In the genomic region with DNA sequence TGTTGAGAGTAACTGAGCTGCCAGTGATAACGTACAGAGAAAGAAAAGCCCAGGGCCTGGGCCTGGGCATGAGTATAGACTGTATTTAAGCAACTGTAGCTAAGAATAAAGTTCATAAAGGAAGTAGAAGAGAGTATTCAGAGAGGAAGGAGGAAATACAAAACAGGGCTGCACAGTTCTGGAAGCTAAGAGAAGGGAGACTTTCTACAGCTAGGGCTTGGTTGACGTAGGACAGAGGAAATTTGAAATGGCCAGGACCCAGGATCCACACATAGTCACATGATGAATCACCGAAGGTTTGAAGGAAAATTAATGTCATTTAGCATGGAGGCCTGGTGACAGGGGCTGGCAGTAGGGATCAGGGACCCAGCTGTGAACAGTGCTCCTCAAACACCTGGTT, we compare ENCODE assay signal across 1 cellular context.
TF ChIP-seq lines count a peak whose summit lies in the region.

No MANE protein-coding gene starts in this region.

TF ChIP-seq in GM23338, 12 proteins besides CTCF, POLR2A, EP300 and RAD21 (continued from another document):
- TF ChIP-seq, protein P1, sequence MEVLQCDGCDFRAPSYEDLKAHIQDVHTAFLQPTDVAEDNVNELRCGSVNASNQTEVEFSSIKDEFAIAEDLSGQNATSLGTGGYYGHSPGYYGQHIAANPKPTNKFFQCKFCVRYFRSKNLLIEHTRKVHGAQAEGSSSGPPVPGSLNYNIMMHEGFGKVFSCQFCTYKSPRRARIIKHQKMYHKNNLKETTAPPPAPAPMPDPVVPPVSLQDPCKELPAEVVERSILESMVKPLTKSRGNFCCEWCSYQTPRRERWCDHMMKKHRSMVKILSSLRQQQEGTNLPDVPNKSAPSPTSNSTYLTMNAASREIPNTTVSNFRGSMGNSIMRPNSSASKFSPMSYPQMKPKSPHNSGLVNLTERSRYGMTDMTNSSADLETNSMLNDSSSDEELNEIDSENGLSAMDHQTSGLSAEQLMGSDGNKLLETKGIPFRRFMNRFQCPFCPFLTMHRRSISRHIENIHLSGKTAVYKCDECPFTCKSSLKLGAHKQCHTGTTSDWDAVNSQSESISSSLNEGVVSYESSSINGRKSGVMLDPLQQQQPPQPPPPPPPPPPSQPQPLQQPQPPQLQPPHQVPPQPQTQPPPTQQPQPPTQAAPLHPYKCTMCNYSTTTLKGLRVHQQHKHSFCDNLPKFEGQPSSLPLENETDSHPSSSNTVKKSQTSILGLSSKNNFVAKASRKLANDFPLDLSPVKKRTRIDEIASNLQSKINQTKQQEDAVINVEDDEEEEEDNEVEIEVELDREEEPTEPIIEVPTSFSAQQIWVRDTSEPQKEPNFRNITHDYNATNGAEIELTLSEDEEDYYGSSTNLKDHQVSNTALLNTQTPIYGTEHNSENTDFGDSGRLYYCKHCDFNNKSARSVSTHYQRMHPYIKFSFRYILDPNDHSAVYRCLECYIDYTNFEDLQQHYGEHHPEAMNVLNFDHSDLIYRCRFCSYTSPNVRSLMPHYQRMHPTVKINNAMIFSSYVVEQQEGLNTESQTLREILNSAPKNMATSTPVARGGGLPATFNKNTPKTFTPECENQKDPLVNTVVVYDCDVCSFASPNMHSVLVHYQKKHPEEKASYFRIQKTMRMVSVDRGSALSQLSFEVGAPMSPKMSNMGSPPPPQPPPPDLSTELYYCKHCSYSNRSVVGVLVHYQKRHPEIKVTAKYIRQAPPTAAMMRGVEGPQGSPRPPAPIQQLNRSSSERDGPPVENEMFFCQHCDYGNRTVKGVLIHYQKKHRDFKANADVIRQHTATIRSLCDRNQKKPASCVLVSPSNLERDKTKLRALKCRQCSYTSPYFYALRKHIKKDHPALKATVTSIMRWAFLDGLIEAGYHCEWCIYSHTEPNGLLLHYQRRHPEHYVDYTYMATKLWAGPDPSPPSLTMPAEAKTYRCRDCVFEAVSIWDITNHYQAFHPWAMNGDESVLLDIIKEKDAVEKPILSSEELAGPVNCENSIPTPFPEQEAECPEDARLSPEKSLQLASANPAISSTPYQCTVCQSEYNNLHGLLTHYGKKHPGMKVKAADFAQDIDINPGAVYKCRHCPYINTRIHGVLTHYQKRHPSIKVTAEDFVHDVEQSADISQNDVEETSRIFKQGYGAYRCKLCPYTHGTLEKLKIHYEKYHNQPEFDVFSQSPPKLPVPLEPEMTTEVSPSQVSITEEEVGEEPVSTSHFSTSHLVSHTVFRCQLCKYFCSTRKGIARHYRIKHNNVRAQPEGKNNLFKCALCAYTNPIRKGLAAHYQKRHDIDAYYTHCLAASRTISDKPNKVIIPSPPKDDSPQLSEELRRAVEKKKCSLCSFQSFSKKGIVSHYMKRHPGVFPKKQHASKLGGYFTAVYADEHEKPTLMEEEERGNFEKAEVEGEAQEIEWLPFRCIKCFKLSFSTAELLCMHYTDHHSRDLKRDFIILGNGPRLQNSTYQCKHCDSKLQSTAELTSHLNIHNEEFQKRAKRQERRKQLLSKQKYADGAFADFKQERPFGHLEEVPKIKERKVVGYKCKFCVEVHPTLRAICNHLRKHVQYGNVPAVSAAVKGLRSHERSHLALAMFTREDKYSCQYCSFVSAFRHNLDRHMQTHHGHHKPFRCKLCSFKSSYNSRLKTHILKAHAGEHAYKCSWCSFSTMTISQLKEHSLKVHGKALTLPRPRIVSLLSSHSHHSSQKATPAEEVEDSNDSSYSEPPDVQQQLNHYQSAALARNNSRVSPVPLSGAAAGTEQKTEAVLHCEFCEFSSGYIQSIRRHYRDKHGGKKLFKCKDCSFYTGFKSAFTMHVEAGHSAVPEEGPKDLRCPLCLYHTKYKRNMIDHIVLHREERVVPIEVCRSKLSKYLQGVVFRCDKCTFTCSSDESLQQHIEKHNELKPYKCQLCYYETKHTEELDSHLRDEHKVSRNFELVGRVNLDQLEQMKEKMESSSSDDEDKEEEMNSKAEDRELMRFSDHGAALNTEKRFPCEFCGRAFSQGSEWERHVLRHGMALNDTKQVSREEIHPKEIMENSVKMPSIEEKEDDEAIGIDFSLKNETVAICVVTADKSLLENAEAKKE (CRISPR knock-in tag; IDR thresholded peaks at IDR 0.05), result no peak
- TF ChIP-seq EZH2 (IDR thresholded peaks at IDR 0.05; ENCODE audit: low read depth, unreplicated experiment) (no peak), NANOG (IDR thresholded peaks at IDR 0.05; ENCODE audit: borderline replicate concordance) (no peak)
TF ChIP-seq in GM23338: peak in this region for 0.
